ENCODE assay signal across 13 cellular contexts in the genomic region with DNA sequence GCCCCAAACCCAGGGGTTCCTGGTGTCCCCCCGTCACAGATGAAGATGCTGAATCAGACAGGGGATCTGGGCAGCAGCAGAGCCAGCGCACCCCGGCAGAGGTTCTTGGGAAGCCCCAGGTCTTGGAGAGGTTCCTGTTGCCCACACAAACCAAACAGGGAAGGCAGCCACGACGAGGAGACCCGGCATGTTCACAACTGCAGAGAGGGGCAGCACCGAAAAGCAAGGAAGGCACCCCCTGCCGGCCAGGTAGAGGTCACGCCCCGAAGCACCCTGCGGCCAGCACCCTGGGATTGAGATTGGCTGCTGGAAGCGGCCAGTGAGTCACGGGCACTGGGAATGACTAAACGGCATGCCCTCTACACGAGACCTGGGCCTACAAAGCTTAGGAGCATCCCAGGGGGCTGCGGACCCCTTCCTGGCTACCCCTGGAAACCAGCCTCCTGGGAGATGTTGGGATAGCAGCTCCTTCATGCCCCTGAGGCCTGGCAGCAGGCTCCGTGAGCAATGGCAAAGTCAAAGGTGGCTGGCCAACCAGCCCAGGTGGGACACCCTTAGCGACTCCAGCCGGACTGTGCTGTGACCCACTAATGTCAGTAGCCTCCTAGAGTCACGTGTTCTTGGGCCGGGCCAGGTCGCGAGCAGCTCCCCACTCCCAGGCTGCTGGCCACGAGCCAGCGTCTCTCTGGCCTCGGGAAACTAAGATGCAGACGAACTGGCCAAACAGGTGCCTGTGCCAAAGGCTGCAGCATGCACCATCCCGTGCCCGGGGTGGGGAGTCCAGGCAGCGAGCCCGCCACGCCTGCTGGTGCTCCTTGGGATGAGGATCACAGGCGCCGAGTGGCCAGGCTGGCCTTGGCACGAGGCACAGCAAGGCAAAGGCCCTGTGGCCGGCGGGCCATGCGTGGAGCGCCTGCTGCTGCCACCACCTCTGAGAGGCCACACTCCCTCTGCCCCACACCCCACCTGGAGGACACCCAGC. TPM values are rescaled to one million over a fixed set of nuclear protein-coding genes. Genes with fewer than 3 reads are reported as not detected.
DNase-seq lines count a peak whose midpoint lies in the region; ATAC-seq and TF ChIP-seq lines count a peak whose summit lies in the region.
"Had no signal": no experiment of that assay in that cellular context is flagged by ENCODE, and none has a peak within 500 bp of the region (broad histone marks: within the 10 kb centered on the region; RNA-seq: fewer than 3 reads in every experiment).

No MANE protein-coding gene starts in this region.

- no peaks in the 10 kb centered on the region for H3K9me3 ChIP-seq in adrenal gland (replicated peaks in 1 of 3)
- H3K9me3 ChIP-seq: neutrophil had no signal

- H3K4me2 ChIP-seq in GM23338: no peak overlapping the region

- no peaks in the 10 kb centered on the region; the same call in 2 of the 3 replicates for H3K9me3 Mint-ChIP-seq in GM23338
- no peaks in the 10 kb centered on the region for H3K9me3 Mint-ChIP-seq in stimulated activated effector memory CD8-positive, alpha-beta T cell treated with anti-CD3 and anti-CD28 coated beads, Interleukin-12 subunit alpha, Interleukin-12 subunit beta, amount 100 ng/mL, for 72 hours
- H3K9me3 Mint-ChIP-seq: activated CD4-positive, alpha-beta T cell treated with anti-CD3 and anti-CD28 coated beads, Interleukin-2, amount 10 ng/mL, durations not matched to agents 24 days and 14 days; CD4-positive, alpha-beta memory T cell had no signal

- no peaks in the 10 kb centered on the region for H3K9me2 ChIP-seq in GM23338 (ENCODE audit: insufficient read depth)

- H3K4me1 ChIP-seq in GM23338 (ENCODE audit: insufficient read depth) (no peaks in the 10 kb centered on the region), adrenal gland (replicated peaks in 1 of 2) (peaks cover 24 to 54% of the 10 kb centered on the region in 2 donors)

- ATAC-seq in GM23338: no peak; the same call in 1 of the 3 replicates
- ATAC-seq in stimulated activated effector memory CD8-positive, alpha-beta T cell treated with anti-CD3 and anti-CD28 coated beads, Interleukin-12 subunit alpha, Interleukin-12 subunit beta, amount 100 ng/mL, for 72 hours: no peak
- no peak for ATAC-seq in GM21390 (IDR thresholded peaks at IDR 0.05; ENCODE audit: unreplicated experiment)

- TF ChIP-seq CTCF in GM23338 (conservative IDR thresholded peaks at IDR 0.05; ENCODE audit: low read depth in 2 of 2): peak in 1 of 2 experiments; percentile 32; a peak in 3 of 4 replicates
- peak in 1 of 6 experiments; percentile 10 for TF ChIP-seq CTCF in adrenal gland (IDR thresholded peaks at IDR 0.05)

- H2AFZ ChIP-seq in GM23338: no peak overlapping the region

- no peaks in the 10 kb centered on the region; the same call in 1 of the 2 replicates for H3K36me3 ChIP-seq in GM23338 (ENCODE audit: insufficient read depth)
- no peaks in the 10 kb centered on the region for H3K36me3 ChIP-seq in adrenal gland (replicated peaks in 1 of 2)
- H3K36me3 ChIP-seq: neutrophil had no signal

- H3K4me1 Mint-ChIP-seq in GM23338: peaks cover 33% of the 10 kb centered on the region
- peaks cover 52% of the 10 kb centered on the region for H3K4me1 Mint-ChIP-seq in stimulated activated effector memory CD8-positive, alpha-beta T cell treated with anti-CD3 and anti-CD28 coated beads, Interleukin-12 subunit alpha, Interleukin-12 subunit beta, amount 100 ng/mL, for 72 hours

- H3K27ac ChIP-seq in GM23338 (ENCODE audit: low read depth) (no peak overlapping the region), adrenal gland (peak overlapping the region in 2 of 5 donors; percentile 41 to 52)
- H3K27ac ChIP-seq: neutrophil had no signal

- H3K36me3 Mint-ChIP-seq in GM23338 (ENCODE audit: low read depth): no peaks in the 10 kb centered on the region; the same call in 2 of the 3 replicates
- H3K36me3 Mint-ChIP-seq in stimulated activated effector memory CD8-positive, alpha-beta T cell treated with anti-CD3 and anti-CD28 coated beads, Interleukin-12 subunit alpha, Interleukin-12 subunit beta, amount 100 ng/mL, for 72 hours: no peaks in the 10 kb centered on the region

- no peaks in the 10 kb centered on the region for H3K27me3 ChIP-seq in GM23338 (ENCODE audit: insufficient read depth)
- no peaks in the 10 kb centered on the region for H3K27me3 ChIP-seq in adrenal gland
- H3K27me3 ChIP-seq: neutrophil had no signal

- DNase-seq in GM23338 (ENCODE audit: low spot score) (peak; percentile 34), adrenal gland (peak; percentile 60 to 87 (median 82)), iPS-NIHi11 (ENCODE audit: low spot score) (peak; percentile 70), erythroblast (lab: John Stamatoyannopoulos, UW) (no peak), islet precursor cell (no peak), NCI-H1436 treated with DMSO at 0.1 percent for 48 hours (lab: John Stamatoyannopoulos, UW) (no peak)
- DNase-seq in stimulated activated effector memory CD8-positive, alpha-beta T cell treated with anti-CD3 and anti-CD28 coated beads, Interleukin-12 subunit alpha, Interleukin-12 subunit beta, amount 100 ng/mL, for 72 hours (ENCODE audit: low spot score in 2 of 2): no peak
- DNase-seq: activated CD4-positive, alpha-beta T cell treated with anti-CD3 and anti-CD28 coated beads, Interleukin-2, amount 10 ng/mL, durations not matched to agents 24 days and 14 days; activated effector memory CD4-positive, alpha-beta T cell treated with anti-CD3 and anti-CD28 coated beads, Interleukin-2, amount 50 U/mL, for 16 hours; NCI-H1436 had no signal

- H3K4me3 ChIP-seq in GM23338: no peak overlapping the region
- no peak overlapping the region for H3K4me3 ChIP-seq in adrenal gland

- H3F3A ChIP-seq in GM23338 (replicated peaks; ENCODE audit: low read depth): no peaks in the 10 kb centered on the region

- peaks cover 15% of the 10 kb centered on the region for H4K20me1 ChIP-seq in GM23338 (replicated peaks; ENCODE audit: insufficient read depth)

- intact Hi-C loops in adrenal gland (cut with DNase I): no loop called here

- peak overlapping the region; percentile 46 for H3K27ac Mint-ChIP-seq in GM23338
- H3K27ac Mint-ChIP-seq in stimulated activated effector memory CD8-positive, alpha-beta T cell treated with anti-CD3 and anti-CD28 coated beads, Interleukin-12 subunit alpha, Interleukin-12 subunit beta, amount 100 ng/mL, for 72 hours: peak overlapping the region; percentile 67
- H3K27ac Mint-ChIP-seq: activated CD4-positive, alpha-beta T cell treated with anti-CD3 and anti-CD28 coated beads, Interleukin-2, amount 10 ng/mL, durations not matched to agents 24 days and 14 days had no signal

- no peak overlapping the region for H3K4me3 Mint-ChIP-seq in GM23338
- H3K4me3 Mint-ChIP-seq in stimulated activated effector memory CD8-positive, alpha-beta T cell treated with anti-CD3 and anti-CD28 coated beads, Interleukin-12 subunit alpha, Interleukin-12 subunit beta, amount 100 ng/mL, for 72 hours: no peak overlapping the region
- H3K4me3 Mint-ChIP-seq: activated CD4-positive, alpha-beta T cell treated with anti-CD3 and anti-CD28 coated beads, Interleukin-2, amount 10 ng/mL, durations not matched to agents 24 days and 14 days; CD4-positive, alpha-beta memory T cell had no signal

- WGBS in adrenal gland, 4 donors: 55 to 85% (median 62%) methylated on average over 12 to 39 of the region's 39 CpGs

- TF ChIP-seq POLR2A in adrenal gland (IDR thresholded peaks at IDR 0.05) (no peak), erythroblast (IDR thresholded peaks at IDR 0.05; ENCODE audit: low read length) (no peak)

- H3K79me2 ChIP-seq in GM23338 (replicated peaks; ENCODE audit: insufficient read depth): peaks cover 83% of the 10 kb centered on the region

- H3K27me3 Mint-ChIP-seq in GM23338 (ENCODE audit: insufficient read depth, low read depth, poor library complexity): peaks cover 9% of the 10 kb centered on the region
- H3K27me3 Mint-ChIP-seq: activated CD4-positive, alpha-beta T cell treated with anti-CD3 and anti-CD28 coated beads, Interleukin-2, amount 10 ng/mL, durations not matched to agents 24 days and 14 days; CD4-positive, alpha-beta memory T cell had no signal

TF ChIP-seq in GM23338, 12 proteins besides CTCF, POLR2A, EP300 and RAD21 (continues in another document):
- TF ChIP-seq ZNF331 (CRISPR knock-in tag; IDR thresholded peaks at IDR 0.05; ENCODE audit: low read depth) (no peak), POLR2AphosphoS5 (IDR thresholded peaks at IDR 0.05; ENCODE audit: low read depth) (no peak), EZH2phosphoT487 (IDR thresholded peaks at IDR 0.05; ENCODE audit: unreplicated experiment) (no peak), STAT1 (IDR thresholded peaks at IDR 0.05; ENCODE audit: unreplicated experiment) (no peak)
- TF ChIP-seq, protein P1, sequence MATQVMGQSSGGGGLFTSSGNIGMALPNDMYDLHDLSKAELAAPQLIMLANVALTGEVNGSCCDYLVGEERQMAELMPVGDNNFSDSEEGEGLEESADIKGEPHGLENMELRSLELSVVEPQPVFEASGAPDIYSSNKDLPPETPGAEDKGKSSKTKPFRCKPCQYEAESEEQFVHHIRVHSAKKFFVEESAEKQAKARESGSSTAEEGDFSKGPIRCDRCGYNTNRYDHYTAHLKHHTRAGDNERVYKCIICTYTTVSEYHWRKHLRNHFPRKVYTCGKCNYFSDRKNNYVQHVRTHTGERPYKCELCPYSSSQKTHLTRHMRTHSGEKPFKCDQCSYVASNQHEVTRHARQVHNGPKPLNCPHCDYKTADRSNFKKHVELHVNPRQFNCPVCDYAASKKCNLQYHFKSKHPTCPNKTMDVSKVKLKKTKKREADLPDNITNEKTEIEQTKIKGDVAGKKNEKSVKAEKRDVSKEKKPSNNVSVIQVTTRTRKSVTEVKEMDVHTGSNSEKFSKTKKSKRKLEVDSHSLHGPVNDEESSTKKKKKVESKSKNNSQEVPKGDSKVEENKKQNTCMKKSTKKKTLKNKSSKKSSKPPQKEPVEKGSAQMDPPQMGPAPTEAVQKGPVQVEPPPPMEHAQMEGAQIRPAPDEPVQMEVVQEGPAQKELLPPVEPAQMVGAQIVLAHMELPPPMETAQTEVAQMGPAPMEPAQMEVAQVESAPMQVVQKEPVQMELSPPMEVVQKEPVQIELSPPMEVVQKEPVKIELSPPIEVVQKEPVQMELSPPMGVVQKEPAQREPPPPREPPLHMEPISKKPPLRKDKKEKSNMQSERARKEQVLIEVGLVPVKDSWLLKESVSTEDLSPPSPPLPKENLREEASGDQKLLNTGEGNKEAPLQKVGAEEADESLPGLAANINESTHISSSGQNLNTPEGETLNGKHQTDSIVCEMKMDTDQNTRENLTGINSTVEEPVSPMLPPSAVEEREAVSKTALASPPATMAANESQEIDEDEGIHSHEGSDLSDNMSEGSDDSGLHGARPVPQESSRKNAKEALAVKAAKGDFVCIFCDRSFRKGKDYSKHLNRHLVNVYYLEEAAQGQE (IDR thresholded peaks at IDR 0.05; ENCODE audit: unreplicated experiment): no peak

RNA-seq across cellular contexts. Expression of a gene that starts 43.2 kb away (rescaled TPM):
- total RNA-seq in GM23338 (2014; rRNA removed; shearing (Covaris generic)): 15.4 and 23.4 TPM in 2 replicates
- polyA plus RNA-seq in GM23338 (2016; fragmentation: Nextera tagmentation; extraction: Ambion mirVana): 17.8 and 19.9 TPM in 2 replicates
- total RNA-seq in adrenal gland: 10 to 100 TPM; 15.5 to 66.3 (median 31.9) TPM
- 10 to 100 TPM; 10.4 to 41.1 (median 33.6) TPM for polyA plus RNA-seq in adrenal gland

Comparison
In these comparisons a context has a peak if more than half of its experiments do, and no peak if none do; other contexts are left out.
1. DNase-seq: peak in GM23338 (single experiment), adrenal gland (7 of 7) and iPS-NIHi11 (single experiment); none in stimulated activated effector memory CD8-positive, alpha-beta T cell treated with anti-CD3 and anti-CD28 coated beads, Interleukin-12 subunit alpha, Interleukin-12 subunit beta, amount 100 ng/mL, for 72 hours (0 of 2), erythroblast (0 of 2), islet precursor cell (single experiment) and NCI-H1436 treated with DMSO at 0.1 percent for 48 hours (single experiment).